ENCODE assay signal across 8 cellular contexts in the genomic region with DNA sequence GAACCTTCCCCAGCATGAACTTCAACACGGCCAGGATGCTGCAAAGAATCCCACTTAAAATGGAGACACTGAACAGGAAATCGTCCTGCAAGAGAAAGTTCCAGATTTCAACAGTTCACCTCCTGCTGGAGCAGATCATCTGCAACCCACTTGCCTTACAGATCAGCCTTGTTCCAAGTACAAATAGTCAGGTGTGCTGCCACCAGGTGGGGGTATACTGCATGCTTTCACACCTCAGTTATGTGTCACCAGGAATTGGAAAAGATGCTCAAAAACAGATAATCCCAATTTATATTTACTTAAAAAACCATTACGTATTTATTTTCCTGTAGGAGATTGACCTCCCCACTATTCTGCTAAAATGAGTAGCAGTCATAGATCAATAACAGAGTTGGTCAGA.
DNase-seq lines count a peak whose midpoint lies in the region; ATAC-seq, FAIRE-seq and TF ChIP-seq lines count a peak whose summit lies in the region.

No MANE protein-coding gene starts in this region.

- H3K27ac ChIP-seq in HCT116 (ENCODE audit: low read depth, low read length) (no peak overlapping the region), neural progenitor cell (no peak overlapping the region)

- TF ChIP-seq CTCF in HCT116 (IDR thresholded peaks at IDR 0.05 in 2 of 3, conservative IDR thresholded peaks at IDR 0.05 in 1 of 3; ENCODE audit: borderline replicate concordance in 1 of 3, insufficient read depth in 1 of 3, low read depth in 2 of 3, low read length in 2 of 3) (peak; percentile 67 to 72 (median 68)), bronchial epithelial cell (IDR thresholded peaks at IDR 0.05; ENCODE audit: insufficient read depth, low read length, severe bottlenecking) (peak; percentile 50), neural progenitor cell (IDR thresholded peaks at IDR 0.05) (peak; percentile 52)

- DNase-seq in DMS 273 (lab: John Stamatoyannopoulos, UW; ENCODE audit: unreplicated experiment) (peak; percentile 68), HCT116 (ENCODE audit: low read depth, low spot score) (peak; percentile 54), NCI-H82 treated with DMSO at 0.1 percent for 48 hours (lab: John Stamatoyannopoulos, UW; ENCODE audit: unreplicated experiment) (peak; percentile 17), bronchial epithelial cell (ENCODE audit: low read depth) (peak; percentile 53), neural progenitor cell (ENCODE audit: low spot score) (peak; percentile 40)

- H3K4me1 ChIP-seq in HCT116 (ENCODE audit: control insufficient read depth in 1 of 2, insufficient read depth in 2 of 2, low read length in 2 of 2) = no peaks in the 10 kb centered on the region
- H3K4me1 ChIP-seq in neural progenitor cell = no peaks in the 10 kb centered on the region

- no peak overlapping the region for H3K4me3 Mint-ChIP-seq in neural progenitor cell

- ATAC-seq in HCT116 = peak; percentile 87
- ATAC-seq in GM18870 (IDR thresholded peaks at IDR 0.05; ENCODE audit: unreplicated experiment) = no peak
- ATAC-seq in activated CD4-positive, CD25-positive, alpha-beta regulatory T cell treated with anti-CD3 and anti-CD28 coated beads, Interleukin-2, amount 50 U/mL, for 24 hours = no peak
- ATAC-seq in HG03439 (IDR thresholded peaks at IDR 0.05; ENCODE audit: unreplicated experiment) = no peak

- POLR2A ChIA-PET in HCT116 (lab: Charles Lee) = no interaction called here

- no peaks in the 10 kb centered on the region for H3K27me3 ChIP-seq in HCT116 (ENCODE audit: insufficient read depth, low read length)
- H3K27me3 ChIP-seq in bronchial epithelial cell (ENCODE audit: control insufficient read depth, insufficient read depth, low read length) = no peaks in the 10 kb centered on the region
- H3K27me3 ChIP-seq in neural progenitor cell = no peaks in the 10 kb centered on the region

- H3K36me3 ChIP-seq in HCT116 (ENCODE audit: control insufficient read depth in 1 of 2, insufficient read depth in 2 of 2, low read length in 2 of 2) = no peaks in the 10 kb centered on the region
- H3K36me3 ChIP-seq in bronchial epithelial cell (ENCODE audit: control insufficient read depth, insufficient read depth, low read length) = no peaks in the 10 kb centered on the region
- no peaks in the 10 kb centered on the region for H3K36me3 ChIP-seq in neural progenitor cell

- H3K4me1 Mint-ChIP-seq in neural progenitor cell = peaks cover 4% of the 10 kb centered on the region

- H3K27me3 Mint-ChIP-seq in neural progenitor cell (ENCODE audit: insufficient read depth, low read depth) = peaks cover 5% of the 10 kb centered on the region

- no peaks in the 10 kb centered on the region for H3F3A ChIP-seq in neural progenitor cell (ENCODE audit: low read depth)

- CTCF ChIA-PET in HCT116 (lab: Charles Lee) = no interaction called here

- RAD21 ChIA-PET in HCT116 (lab: Charles Lee; ENCODE audit: low non-redundant PET in 1 of 2, low total read pairs in 2 of 2, uncharacterized antibody in 2 of 2, unreplicated experiment in 2 of 2) = no interaction called here

- H3K4me3 ChIP-seq in HCT116 (replicated peaks in 1 of 2; ENCODE audit: low read depth in 1 of 2, low read length in 2 of 2) = no peak overlapping the region
- no peak overlapping the region for H3K4me3 ChIP-seq in bronchial epithelial cell (ENCODE audit: low read depth, low read length)
- no peak overlapping the region for H3K4me3 ChIP-seq in neural progenitor cell

- H3K9me2 ChIP-seq in HCT116 (ENCODE audit: insufficient read depth) = no peaks in the 10 kb centered on the region

- H3K9me3 ChIP-seq in HCT116 (ENCODE audit: control insufficient read depth in 1 of 2, insufficient read depth in 1 of 2, low read depth in 1 of 2, low read length in 2 of 2) = no peaks in the 10 kb centered on the region
- no peaks in the 10 kb centered on the region for H3K9me3 ChIP-seq in neural progenitor cell (ENCODE audit: low read depth)

- FAIRE-seq in bronchial epithelial cell (lab: Jason Lieb, UNC) = peak; percentile 36

- no peak overlapping the region for H3K27ac Mint-ChIP-seq in neural progenitor cell

- BruUV-seq in HCT116 (replicated peaks; lab: Mats Ljungman, UMichigan) = no TSS peak

- no peak overlapping the region for H3K9ac ChIP-seq in HCT116 (ENCODE audit: low read length)
- no peak overlapping the region for H3K9ac ChIP-seq in neural progenitor cell

- H3K79me2 ChIP-seq in HCT116 (ENCODE audit: insufficient read depth, low read length) (no peaks in the 10 kb centered on the region), neural progenitor cell (ENCODE audit: low read depth) (no peaks in the 10 kb centered on the region)

- H4K20me1 ChIP-seq in HCT116 (ENCODE audit: insufficient read depth) (no peaks in the 10 kb centered on the region), neural progenitor cell (ENCODE audit: low read depth) (no peaks in the 10 kb centered on the region)

- H3K36me3 Mint-ChIP-seq in neural progenitor cell = no peaks in the 10 kb centered on the region

- H3K9me3 Mint-ChIP-seq in neural progenitor cell = no peaks in the 10 kb centered on the region

- TF ChIP-seq RAD21 in HCT116 (IDR thresholded peaks at IDR 0.05; ENCODE audit: low read depth) = peak; percentile 68

- intact Hi-C loops in HCT116 (cut with micrococcal nuclease) = loop anchor here (1.0 to 10.0 kb wide), 2 partner anchors 309 to 432 kb away; no protein-coding TSS in a partner anchor

- no peak for TF ChIP-seq POLR2A in HCT116 (IDR thresholded peaks at IDR 0.05; ENCODE audit: borderline replicate concordance, extremely low read depth, insufficient read depth, insufficient read length)

- no peak overlapping the region for H2AFZ ChIP-seq in HCT116 (ENCODE audit: low read depth, low read length, poor library complexity, severe bottlenecking)
- no peak overlapping the region for H2AFZ ChIP-seq in neural progenitor cell (replicated peaks)

- no peak overlapping the region for H3K4me2 ChIP-seq in HCT116 (ENCODE audit: low read length)
- no peak overlapping the region for H3K4me2 ChIP-seq in neural progenitor cell

TF ChIP-seq in HCT116, 20 proteins besides CTCF, POLR2A, EP300 and RAD21:
- TF ChIP-seq, protein P1, sequence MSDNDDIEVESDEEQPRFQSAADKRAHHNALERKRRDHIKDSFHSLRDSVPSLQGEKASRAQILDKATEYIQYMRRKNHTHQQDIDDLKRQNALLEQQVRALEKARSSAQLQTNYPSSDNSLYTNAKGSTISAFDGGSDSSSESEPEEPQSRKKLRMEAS (IDR thresholded peaks at IDR 0.05) = 0 out of 2 replicates have a peak, but pooled peaks have one; percentile 32
- TF ChIP-seq EZH2 (IDR thresholded peaks at IDR 0.05) = no peak
TF ChIP-seq in HCT116: peak in this region for 1.

Comparison
In these comparisons a context has a peak if more than half of its experiments do, and no peak if none do; other contexts are left out.
1. DNase-seq: peak in every context shown above with its lines; median percentile 68 in DMS 273; 54 in HCT116; 53 in bronchial epithelial cell; 40 in neural progenitor cell; 17 in NCI-H82 treated with DMSO at 0.1 percent for 48 hours.